Comparison of ENCODE assay signal across 1 cellular context in the genomic region with DNA sequence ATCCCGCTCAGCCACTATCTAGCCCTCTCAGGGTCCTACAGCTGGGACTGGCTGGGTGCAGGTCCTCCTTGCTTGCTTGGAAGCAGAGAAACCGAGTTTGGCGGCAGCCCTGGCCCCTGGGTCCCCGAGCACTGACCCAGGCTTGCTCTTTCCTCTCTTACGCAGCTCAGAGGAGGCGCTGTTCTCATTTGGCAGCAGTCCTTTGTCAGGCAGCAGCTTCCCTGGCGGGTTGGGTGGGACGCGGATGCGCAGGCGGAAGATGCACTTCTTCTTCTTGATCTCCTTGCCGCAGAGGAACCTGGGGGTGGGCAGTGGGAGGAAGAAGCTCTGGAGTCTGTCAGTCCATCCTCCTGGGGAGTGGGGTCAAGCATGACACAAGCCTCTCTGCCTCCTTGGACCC.
TF ChIP-seq lines count a peak whose summit lies in the region.

No MANE protein-coding gene starts in this region.

TF ChIP-seq in K562, 482 proteins besides CTCF, POLR2A, EP300 and RAD21:
- TF ChIP-seq RBM25 (IDR thresholded peaks at IDR 0.05; ENCODE audit: low read depth, low read length, severe bottlenecking) (no peak), ESRRB (CRISPR knock-in tag; IDR thresholded peaks at IDR 0.05; ENCODE audit: borderline replicate concordance) (no peak), ZNF764 (CRISPR knock-in tag; IDR thresholded peaks at IDR 0.05; ENCODE audit: low read depth) (no peak), SUPT5H (IDR thresholded peaks at IDR 0.05) (peak; percentile 36; the same call in 1 of the 2 replicates)
TF ChIP-seq in K562: peak in this region for 1.
